In the genomic region with DNA sequence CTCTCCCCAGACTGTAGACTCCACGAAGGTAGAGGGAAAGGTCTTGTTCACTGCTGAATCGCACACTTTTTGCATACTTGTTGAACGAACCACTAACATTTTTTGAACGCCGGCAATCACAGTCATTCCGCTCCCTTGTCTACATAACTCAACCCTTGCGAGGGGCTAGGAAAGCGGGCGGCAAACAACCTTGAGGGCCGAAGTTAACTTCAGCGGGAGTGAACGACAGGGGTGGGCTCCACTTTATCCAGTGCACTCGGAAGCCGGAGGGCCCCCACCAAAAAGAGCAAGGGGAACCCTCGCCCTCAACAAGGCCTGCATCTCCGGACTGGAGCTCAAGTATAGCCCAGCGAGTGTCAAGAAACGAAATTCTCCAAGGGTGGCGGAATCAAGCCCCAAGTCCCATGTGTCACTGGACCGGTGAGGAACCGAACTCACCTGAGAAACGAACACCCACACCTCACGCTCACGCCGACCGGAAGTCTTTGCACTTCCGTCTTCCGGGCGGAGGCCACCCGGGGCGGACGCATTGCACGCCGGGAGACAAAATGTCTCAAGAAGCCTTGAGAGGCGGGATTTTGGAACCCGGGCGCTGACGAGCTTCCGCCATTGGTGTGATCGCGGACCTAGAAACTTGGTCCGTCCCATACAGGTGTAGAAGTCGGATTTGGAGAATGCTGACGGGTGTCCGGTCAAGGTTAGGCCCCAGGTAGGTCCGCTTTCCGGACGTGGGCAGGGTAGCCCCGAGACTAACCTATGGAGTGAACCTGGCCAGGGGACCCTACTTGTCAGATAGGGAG, we compare ENCODE assay signal across 1 cellular context.
TF ChIP-seq lines count a peak whose summit lies in the region.

A gene (minus strand): TSS at position 484 of the 800 bp plus-strand sequence. CDS start 1,644 bp downstream, outside the sequence.

TF ChIP-seq in GM12878, 131 proteins besides CTCF, POLR2A, EP300 and RAD21 (continued from another document and continues in another):
- TF ChIP-seq, protein P1, sequence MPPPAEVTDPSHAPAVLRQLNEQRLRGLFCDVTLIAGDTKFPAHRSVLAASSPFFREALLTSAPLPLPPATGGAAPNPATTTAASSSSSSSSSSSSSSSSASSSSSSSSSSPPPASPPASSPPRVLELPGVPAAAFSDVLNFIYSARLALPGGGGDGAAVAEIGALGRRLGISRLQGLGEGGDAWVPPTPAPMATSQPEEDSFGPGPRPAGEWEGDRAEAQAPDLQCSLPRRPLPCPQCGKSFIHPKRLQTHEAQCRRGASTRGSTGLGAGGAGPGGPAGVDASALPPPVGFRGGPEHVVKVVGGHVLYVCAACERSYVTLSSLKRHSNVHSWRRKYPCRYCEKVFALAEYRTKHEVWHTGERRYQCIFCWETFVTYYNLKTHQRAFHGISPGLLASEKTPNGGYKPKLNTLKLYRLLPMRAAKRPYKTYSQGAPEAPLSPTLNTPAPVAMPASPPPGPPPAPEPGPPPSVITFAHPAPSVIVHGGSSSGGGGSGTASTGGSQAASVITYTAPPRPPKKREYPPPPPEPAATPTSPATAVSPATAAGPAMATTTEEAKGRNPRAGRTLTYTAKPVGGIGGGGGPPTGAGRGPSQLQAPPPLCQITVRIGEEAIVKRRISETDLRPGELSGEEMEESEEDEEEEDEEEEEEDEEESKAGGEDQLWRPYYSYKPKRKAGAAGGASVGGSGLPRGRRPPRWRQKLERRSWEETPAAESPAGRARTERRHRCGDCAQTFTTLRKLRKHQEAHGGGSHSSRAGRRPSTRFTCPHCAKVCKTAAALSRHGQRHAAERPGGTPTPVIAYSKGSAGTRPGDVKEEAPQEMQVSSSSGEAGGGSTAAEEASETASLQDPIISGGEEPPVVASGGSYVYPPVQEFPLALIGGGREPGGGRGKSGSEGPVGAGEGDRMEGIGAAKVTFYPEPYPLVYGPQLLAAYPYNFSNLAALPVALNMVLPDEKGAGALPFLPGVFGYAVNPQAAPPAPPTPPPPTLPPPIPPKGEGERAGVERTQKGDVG (CRISPR knock-in tag; IDR thresholded peaks at IDR 0.05): no peak
- TF ChIP-seq HCFC1 (IDR thresholded peaks at IDR 0.05; ENCODE audit: low read length) (peak; percentile 70), KDM1A (IDR thresholded peaks at IDR 0.05; ENCODE audit: borderline replicate concordance) (no peak), SUZ12 (IDR thresholded peaks at IDR 0.05; ENCODE audit: unreplicated experiment) (no peak), BMI1 (IDR thresholded peaks at IDR 0.05; ENCODE audit: borderline replicate concordance) (no peak), SMARCA5 (IDR thresholded peaks at IDR 0.05) (no peak; the same call in 1 of the 2 replicates), SMAD5 (IDR thresholded peaks at IDR 0.05; ENCODE audit: low read depth) (peak; percentile 87), CHD1 (IDR thresholded peaks at IDR 0.05; ENCODE audit: low read depth, low read length) (no peak), ATF7 (IDR thresholded peaks at IDR 0.05; ENCODE audit: low read depth) (no peak), SREBF2 (IDR thresholded peaks at IDR 0.05; ENCODE audit: low read length) (peak; percentile 55), BRCA1 (IDR thresholded peaks at IDR 0.05; ENCODE audit: low read depth, low read length) (no peak), NFIC (IDR thresholded peaks at IDR 0.05; ENCODE audit: low read depth, low read length) (peak; percentile 56; the same call in 1 of the 2 replicates), POLR2AphosphoS2 (IDR thresholded peaks at IDR 0.05; ENCODE audit: low read depth, low read length) (peak; percentile 89; the same call in 1 of the 2 replicates), MEF2A (IDR thresholded peaks at IDR 0.05; ENCODE audit: insufficient read depth, low read depth, low read length) (no peak), SIX5 (IDR thresholded peaks at IDR 0.05; ENCODE audit: low read depth, low read length, severe bottlenecking) (peak; percentile 63), POLR2AphosphoS5 (IDR thresholded peaks at IDR 0.05; ENCODE audit: low read length) (peak; percentile 97), MTA2 (IDR thresholded peaks at IDR 0.05; ENCODE audit: low read depth) (no peak), BACH1 (IDR thresholded peaks at IDR 0.05; ENCODE audit: borderline replicate concordance) (no peak), DPF2 (IDR thresholded peaks at IDR 0.05) (no peak), FOS (IDR thresholded peaks at IDR 0.05; ENCODE audit: borderline replicate concordance, extremely low read depth, insufficient read length) (no peak), WRNIP1 (IDR thresholded peaks at IDR 0.05; ENCODE audit: borderline replicate concordance, low read depth, low read length) (no peak)
- TF ChIP-seq, protein P2, sequence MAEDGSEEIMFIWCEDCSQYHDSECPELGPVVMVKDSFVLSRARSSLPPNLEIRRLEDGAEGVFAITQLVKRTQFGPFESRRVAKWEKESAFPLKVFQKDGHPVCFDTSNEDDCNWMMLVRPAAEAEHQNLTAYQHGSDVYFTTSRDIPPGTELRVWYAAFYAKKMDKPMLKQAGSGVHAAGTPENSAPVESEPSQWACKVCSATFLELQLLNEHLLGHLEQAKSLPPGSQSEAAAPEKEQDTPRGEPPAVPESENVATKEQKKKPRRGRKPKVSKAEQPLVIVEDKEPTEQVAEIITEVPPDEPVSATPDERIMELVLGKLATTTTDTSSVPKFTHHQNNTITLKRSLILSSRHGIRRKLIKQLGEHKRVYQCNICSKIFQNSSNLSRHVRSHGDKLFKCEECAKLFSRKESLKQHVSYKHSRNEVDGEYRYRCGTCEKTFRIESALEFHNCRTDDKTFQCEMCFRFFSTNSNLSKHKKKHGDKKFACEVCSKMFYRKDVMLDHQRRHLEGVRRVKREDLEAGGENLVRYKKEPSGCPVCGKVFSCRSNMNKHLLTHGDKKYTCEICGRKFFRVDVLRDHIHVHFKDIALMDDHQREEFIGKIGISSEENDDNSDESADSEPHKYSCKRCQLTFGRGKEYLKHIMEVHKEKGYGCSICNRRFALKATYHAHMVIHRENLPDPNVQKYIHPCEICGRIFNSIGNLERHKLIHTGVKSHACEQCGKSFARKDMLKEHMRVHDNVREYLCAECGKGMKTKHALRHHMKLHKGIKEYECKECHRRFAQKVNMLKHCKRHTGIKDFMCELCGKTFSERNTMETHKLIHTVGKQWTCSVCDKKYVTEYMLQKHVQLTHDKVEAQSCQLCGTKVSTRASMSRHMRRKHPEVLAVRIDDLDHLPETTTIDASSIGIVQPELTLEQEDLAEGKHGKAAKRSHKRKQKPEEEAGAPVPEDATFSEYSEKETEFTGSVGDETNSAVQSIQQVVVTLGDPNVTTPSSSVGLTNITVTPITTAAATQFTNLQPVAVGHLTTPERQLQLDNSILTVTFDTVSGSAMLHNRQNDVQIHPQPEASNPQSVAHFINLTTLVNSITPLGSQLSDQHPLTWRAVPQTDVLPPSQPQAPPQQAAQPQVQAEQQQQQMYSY (CRISPR knock-in tag; IDR thresholded peaks at IDR 0.05): no peak
- TF ChIP-seq, protein P3, sequence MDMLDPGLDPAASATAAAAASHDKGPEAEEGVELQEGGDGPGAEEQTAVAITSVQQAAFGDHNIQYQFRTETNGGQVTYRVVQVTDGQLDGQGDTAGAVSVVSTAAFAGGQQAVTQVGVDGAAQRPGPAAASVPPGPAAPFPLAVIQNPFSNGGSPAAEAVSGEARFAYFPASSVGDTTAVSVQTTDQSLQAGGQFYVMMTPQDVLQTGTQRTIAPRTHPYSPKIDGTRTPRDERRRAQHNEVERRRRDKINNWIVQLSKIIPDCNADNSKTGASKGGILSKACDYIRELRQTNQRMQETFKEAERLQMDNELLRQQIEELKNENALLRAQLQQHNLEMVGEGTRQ (IDR thresholded peaks at IDR 0.05; ENCODE audit: borderline replicate concordance, low read depth, low read length): no peak
- TF ChIP-seq, protein P4, sequence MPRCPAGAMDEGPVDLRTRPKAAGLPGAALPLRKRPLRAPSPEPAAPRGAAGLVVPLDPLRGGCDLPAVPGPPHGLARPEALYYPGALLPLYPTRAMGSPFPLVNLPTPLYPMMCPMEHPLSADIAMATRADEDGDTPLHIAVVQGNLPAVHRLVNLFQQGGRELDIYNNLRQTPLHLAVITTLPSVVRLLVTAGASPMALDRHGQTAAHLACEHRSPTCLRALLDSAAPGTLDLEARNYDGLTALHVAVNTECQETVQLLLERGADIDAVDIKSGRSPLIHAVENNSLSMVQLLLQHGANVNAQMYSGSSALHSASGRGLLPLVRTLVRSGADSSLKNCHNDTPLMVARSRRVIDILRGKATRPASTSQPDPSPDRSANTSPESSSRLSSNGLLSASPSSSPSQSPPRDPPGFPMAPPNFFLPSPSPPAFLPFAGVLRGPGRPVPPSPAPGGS (IDR thresholded peaks at IDR 0.05; ENCODE audit: borderline replicate concordance, insufficient read depth, low read depth, low read length, poor library complexity, severe bottlenecking): peak; percentile 19
- TF ChIP-seq, protein P5, sequence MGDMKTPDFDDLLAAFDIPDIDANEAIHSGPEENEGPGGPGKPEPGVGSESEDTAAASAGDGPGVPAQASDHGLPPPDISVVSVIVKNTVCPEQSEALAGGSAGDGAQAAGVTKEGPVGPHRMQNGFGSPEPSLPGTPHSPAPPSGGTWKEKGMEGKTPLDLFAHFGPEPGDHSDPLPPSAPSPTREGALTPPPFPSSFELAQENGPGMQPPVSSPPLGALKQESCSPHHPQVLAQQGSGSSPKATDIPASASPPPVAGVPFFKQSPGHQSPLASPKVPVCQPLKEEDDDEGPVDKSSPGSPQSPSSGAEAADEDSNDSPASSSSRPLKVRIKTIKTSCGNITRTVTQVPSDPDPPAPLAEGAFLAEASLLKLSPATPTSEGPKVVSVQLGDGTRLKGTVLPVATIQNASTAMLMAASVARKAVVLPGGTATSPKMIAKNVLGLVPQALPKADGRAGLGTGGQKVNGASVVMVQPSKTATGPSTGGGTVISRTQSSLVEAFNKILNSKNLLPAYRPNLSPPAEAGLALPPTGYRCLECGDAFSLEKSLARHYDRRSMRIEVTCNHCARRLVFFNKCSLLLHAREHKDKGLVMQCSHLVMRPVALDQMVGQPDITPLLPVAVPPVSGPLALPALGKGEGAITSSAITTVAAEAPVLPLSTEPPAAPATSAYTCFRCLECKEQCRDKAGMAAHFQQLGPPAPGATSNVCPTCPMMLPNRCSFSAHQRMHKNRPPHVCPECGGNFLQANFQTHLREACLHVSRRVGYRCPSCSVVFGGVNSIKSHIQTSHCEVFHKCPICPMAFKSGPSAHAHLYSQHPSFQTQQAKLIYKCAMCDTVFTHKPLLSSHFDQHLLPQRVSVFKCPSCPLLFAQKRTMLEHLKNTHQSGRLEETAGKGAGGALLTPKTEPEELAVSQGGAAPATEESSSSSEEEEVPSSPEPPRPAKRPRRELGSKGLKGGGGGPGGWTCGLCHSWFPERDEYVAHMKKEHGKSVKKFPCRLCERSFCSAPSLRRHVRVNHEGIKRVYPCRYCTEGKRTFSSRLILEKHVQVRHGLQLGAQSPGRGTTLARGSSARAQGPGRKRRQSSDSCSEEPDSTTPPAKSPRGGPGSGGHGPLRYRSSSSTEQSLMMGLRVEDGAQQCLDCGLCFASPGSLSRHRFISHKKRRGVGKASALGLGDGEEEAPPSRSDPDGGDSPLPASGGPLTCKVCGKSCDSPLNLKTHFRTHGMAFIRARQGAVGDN (IDR thresholded peaks at IDR 0.05): no peak
- TF ChIP-seq, protein P6, sequence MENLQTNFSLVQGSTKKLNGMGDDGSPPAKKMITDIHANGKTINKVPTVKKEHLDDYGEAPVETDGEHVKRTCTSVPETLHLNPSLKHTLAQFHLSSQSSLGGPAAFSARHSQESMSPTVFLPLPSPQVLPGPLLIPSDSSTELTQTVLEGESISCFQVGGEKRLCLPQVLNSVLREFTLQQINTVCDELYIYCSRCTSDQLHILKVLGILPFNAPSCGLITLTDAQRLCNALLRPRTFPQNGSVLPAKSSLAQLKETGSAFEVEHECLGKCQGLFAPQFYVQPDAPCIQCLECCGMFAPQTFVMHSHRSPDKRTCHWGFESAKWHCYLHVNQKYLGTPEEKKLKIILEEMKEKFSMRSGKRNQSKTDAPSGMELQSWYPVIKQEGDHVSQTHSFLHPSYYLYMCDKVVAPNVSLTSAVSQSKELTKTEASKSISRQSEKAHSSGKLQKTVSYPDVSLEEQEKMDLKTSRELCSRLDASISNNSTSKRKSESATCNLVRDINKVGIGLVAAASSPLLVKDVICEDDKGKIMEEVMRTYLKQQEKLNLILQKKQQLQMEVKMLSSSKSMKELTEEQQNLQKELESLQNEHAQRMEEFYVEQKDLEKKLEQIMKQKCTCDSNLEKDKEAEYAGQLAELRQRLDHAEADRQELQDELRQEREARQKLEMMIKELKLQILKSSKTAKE (IDR thresholded peaks at IDR 0.05; ENCODE audit: low read depth, poor library complexity, severe bottlenecking): no peak
- TF ChIP-seq, protein P7, sequence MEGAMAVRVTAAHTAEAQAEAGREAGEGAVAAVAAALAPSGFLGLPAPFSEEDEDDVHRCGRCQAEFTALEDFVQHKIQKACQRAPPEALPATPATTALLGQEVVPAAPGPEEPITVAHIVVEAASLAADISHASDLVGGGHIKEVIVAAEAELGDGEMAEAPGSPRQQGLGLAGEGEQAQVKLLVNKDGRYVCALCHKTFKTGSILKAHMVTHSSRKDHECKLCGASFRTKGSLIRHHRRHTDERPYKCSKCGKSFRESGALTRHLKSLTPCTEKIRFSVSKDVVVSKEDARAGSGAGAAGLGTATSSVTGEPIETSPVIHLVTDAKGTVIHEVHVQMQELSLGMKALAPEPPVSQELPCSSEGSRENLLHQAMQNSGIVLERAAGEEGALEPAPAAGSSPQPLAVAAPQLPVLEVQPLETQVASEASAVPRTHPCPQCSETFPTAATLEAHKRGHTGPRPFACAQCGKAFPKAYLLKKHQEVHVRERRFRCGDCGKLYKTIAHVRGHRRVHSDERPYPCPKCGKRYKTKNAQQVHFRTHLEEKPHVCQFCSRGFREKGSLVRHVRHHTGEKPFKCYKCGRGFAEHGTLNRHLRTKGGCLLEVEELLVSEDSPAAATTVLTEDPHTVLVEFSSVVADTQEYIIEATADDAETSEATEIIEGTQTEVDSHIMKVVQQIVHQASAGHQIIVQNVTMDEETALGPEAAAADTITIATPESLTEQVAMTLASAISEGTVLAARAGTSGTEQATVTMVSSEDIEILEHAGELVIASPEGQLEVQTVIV (IDR thresholded peaks at IDR 0.05; ENCODE audit: borderline replicate concordance, partially characterized antibody): peak; percentile 79
- TF ChIP-seq, protein P8, sequence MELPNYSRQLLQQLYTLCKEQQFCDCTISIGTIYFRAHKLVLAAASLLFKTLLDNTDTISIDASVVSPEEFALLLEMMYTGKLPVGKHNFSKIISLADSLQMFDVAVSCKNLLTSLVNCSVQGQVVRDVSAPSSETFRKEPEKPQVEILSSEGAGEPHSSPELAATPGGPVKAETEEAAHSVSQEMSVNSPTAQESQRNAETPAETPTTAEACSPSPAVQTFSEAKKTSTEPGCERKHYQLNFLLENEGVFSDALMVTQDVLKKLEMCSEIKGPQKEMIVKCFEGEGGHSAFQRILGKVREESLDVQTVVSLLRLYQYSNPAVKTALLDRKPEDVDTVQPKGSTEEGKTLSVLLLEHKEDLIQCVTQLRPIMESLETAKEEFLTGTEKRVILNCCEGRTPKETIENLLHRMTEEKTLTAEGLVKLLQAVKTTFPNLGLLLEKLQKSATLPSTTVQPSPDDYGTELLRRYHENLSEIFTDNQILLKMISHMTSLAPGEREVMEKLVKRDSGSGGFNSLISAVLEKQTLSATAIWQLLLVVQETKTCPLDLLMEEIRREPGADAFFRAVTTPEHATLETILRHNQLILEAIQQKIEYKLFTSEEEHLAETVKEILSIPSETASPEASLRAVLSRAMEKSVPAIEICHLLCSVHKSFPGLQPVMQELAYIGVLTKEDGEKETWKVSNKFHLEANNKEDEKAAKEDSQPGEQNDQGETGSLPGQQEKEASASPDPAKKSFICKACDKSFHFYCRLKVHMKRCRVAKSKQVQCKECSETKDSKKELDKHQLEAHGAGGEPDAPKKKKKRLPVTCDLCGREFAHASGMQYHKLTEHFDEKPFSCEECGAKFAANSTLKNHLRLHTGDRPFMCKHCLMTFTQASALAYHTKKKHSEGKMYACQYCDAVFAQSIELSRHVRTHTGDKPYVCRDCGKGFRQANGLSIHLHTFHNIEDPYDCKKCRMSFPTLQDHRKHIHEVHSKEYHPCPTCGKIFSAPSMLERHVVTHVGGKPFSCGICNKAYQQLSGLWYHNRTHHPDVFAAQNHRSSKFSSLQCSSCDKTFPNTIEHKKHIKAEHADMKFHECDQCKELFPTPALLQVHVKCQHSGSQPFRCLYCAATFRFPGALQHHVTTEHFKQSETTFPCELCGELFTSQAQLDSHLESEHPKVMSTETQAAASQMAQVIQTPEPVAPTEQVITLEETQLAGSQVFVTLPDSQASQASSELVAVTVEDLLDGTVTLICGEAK (IDR thresholded peaks at IDR 0.05; ENCODE audit: borderline replicate concordance): peak; percentile 95
